1 cellular context compared by ENCODE assay signal in genomic region chr16:5428932-5429331, GRCh38.
TF ChIP-seq lines count a peak whose summit lies in the region.

No MANE protein-coding gene starts in this region.

TF ChIP-seq in GM23338, 12 proteins besides CTCF, POLR2A, EP300 and RAD21 (continued from another document):
- TF ChIP-seq ZNF462 (CRISPR knock-in tag; IDR thresholded peaks at IDR 0.05) (no peak), POLR2AphosphoS5 (IDR thresholded peaks at IDR 0.05; ENCODE audit: low read depth) (no peak)
